In the genomic region with DNA sequence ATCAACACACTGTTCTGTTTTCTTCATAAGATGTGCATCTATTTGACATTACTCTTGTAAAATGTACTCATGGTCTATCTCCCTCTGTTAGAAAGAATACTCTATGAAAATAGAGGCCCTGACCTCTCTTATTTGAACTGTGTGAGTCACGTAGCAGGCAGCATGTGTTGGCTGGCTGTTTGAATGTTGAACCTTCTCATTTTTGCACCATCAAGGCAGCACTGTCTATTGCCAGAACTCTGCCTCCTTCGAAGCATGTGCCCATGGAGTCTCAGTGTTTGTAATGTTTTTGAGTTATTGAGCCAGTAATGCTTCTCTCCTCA, we compare ENCODE assay signal across 21 cellular contexts.
"Had no signal": no experiment of that assay in that cellular context is flagged by ENCODE, and none has a peak within 500 bp of the region (broad histone marks: within the 10 kb centered on the region; RNA-seq: fewer than 3 reads in every experiment).

No MANE protein-coding gene starts in this region.

- H3K9me3 ChIP-seq: MG63, Peyer's patch, SJSA1 had no signal

- H3K36me3 ChIP-seq: brain microvascular endothelial cell, MG63, SJSA1 had no signal

- H3K4me1 ChIP-seq: Peyer's patch, SJSA1 had no signal

- H3K27ac ChIP-seq: brain microvascular endothelial cell, Peyer's patch, RWPE1, SJSA1 had no signal

- H3K27me3 ChIP-seq: brain microvascular endothelial cell, MG63, Peyer's patch, SJSA1 had no signal

- DNase-seq: activated CD4-positive, alpha-beta T cell treated with anti-CD3 and anti-CD28 coated beads for 4 hours; activated CD8-positive, alpha-beta memory T cell treated with anti-CD3 and anti-CD28 coated beads, Interleukin-2, amount 50 U/mL, for 4 hours; activated CD8-positive, alpha-beta T cell treated with anti-CD3 and anti-CD28 coated beads for 36 hours; activated gamma-delta T cell treated with Interleukin-2 at 50 U/mL for 16 hours; activated naive CD4-positive, alpha-beta T cell treated with anti-CD3 and anti-CD28 coated beads, Interleukin-2, amount 10 ng/mL, durations not matched to agents 7 days and 5 days; activated naive CD8-positive, alpha-beta T cell treated with anti-CD3 and anti-CD28 coated beads for 36 hours; activated T-cell treated with anti-CD3 and anti-CD28 coated beads, Interleukin-2, amount 50 U/mL, for 72 hours; brain microvascular endothelial cell; caudate nucleus; MG63; MV-4-11; NCI-H1092 treated with DMSO at 0.1 percent for 48 hours; NCI-H1694; NCI-H2029 treated with DMSO at 0.1 percent for 48 hours; NCI-H345; NCI-H510A treated with DMSO at 0.1 percent for 48 hours; Peyer's patch; SHP77 had no signal

- ATAC-seq: activated CD4-positive, CD25-positive, alpha-beta regulatory T cell treated with anti-CD3 and anti-CD28 coated beads, Interleukin-2, amount 50 U/mL, for 24 hours; activated CD8-positive, alpha-beta T cell treated with anti-CD3 and anti-CD28 coated beads for 36 hours had no signal

- H3K4me3 ChIP-seq: MG63, Peyer's patch, SJSA1 had no signal
